20 cellular contexts compared by ENCODE assay signal in the genomic region with DNA sequence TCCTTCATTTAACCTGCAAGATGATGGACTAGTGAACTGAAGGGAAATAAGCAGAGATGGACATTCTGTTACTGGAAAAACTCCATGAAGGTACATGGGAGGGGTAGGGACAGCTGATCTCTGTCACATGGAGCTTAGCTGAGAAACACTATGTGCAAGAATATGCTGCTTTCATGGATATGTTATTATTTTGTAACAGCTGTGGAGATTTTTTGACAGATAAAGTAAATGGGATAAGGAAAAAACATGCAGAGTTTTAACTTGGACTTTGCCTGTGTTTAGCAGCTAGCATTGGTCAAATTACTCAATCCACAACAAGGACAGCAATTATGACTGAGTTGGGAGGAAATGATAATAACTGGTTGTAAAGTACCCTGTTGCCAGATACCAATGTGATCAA.
"Had no signal": no experiment of that assay in that cellular context is flagged by ENCODE, and none has a peak within 500 bp of the region (broad histone marks: within the 10 kb centered on the region; RNA-seq: fewer than 3 reads in every experiment).

No MANE protein-coding gene starts in this region.

- ATAC-seq: heart right ventricle; naive thymus-derived CD4-positive, alpha-beta T cell; stimulated activated effector memory CD8-positive, alpha-beta T cell treated with anti-CD3 and anti-CD28 coated beads, Interleukin-12 subunit alpha, Interleukin-12 subunit beta, amount 100 ng/mL, for 72 hours; stimulated activated naive CD8-positive, alpha-beta T cell treated with anti-CD3 and anti-CD28 coated beads, Interleukin-15, Interleukin-2, amounts not matched to agents 100 U/mL and 50 U/mL, for 24 hours had no signal

- FAIRE-seq: frontal cortex, urothelium cell line had no signal

- H3K4me3 ChIP-seq: dorsolateral prefrontal cortex, heart right ventricle, left ventricle myocardium inferior, lung, suprapubic skin, thyroid gland had no signal

- H3K27ac ChIP-seq: dorsolateral prefrontal cortex, heart right ventricle, left ventricle myocardium inferior, suprapubic skin, thyroid gland had no signal

- H3K27me3 ChIP-seq: dorsolateral prefrontal cortex, heart right ventricle, suprapubic skin, thyroid gland had no signal

- DNase-seq: cortex of kidney; dorsolateral prefrontal cortex; effector CD8-positive, alpha-beta T cell; heart right ventricle; islet precursor cell; left ventricle myocardium inferior; mesenchymal stem cell; midbrain; naive thymus-derived CD4-positive, alpha-beta T cell; nephron progenitor cell; posterior cingulate gyrus; stimulated activated CD4-positive, alpha-beta T cell treated with anti-CD3 and anti-CD28 coated beads, Interleukin-4, amount 100 ng/mL, for 1 hour; stimulated activated CD8-positive, alpha-beta memory T cell treated with anti-CD3 and anti-CD28 coated beads, Interleukin-4, amount 100 ng/mL, for 48 hours; stimulated activated naive CD8-positive, alpha-beta T cell treated with anti-CD3 and anti-CD28 coated beads, Interleukin-15, Interleukin-2, amounts not matched to agents 100 U/mL and 50 U/mL, for 24 hours; thyroid gland had no signal

- H3K4me1 ChIP-seq: suprapubic skin had no signal

- H3K36me3 ChIP-seq: heart right ventricle, left ventricle myocardium inferior, suprapubic skin, thyroid gland had no signal

- H3K9me3 ChIP-seq: heart right ventricle, left ventricle myocardium inferior, suprapubic skin, thyroid gland had no signal
